Comparison of ENCODE assay signal across 13 cellular contexts in the genomic region with DNA sequence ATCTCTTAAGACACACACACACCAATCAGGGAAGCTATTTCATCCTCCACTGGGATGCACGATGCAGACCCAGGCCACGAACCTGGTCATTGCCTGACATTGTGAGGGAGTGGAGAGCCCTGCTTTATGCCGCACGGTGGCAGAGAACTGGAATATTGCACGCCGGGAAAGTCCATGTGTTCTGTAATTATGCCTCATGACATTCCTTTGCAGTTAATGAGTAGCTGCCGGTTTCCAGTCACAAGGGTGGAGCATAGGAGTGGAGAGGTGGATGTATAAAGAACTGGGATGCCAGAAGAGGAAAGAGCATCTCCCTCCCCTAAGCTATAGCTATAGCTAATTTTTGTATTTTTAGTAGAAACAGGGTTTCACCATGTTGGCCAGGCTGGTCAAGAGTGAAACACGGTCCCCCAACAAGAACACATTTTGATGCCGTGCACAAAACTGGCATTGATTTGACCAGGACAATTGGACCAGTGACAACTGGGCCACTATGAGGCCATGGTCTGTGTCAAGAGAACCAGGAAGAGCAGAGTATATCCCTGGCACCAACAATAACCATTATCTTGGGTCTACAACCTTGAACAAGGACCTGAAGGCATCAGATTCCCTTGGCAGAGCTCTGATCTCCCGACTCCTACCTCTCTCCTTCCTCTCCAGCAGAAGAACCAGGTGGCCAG. TPM values are rescaled to one million over a fixed set of nuclear protein-coding genes. Genes with fewer than 3 reads are reported as not detected.
DNase-seq lines count a peak whose midpoint lies in the region; ATAC-seq lines count a peak whose summit lies in the region.
"Had no signal": no experiment of that assay in that cellular context is flagged by ENCODE, and none has a peak within 500 bp of the region (broad histone marks: within the 10 kb centered on the region; RNA-seq: fewer than 3 reads in every experiment).

No MANE protein-coding gene starts in this region.

- ATAC-seq in effector memory CD8-positive, alpha-beta T cell (replicated peaks), result no peak
- no peak for ATAC-seq in memory B cell (ENCODE audit: low read depth)
- no peak for ATAC-seq in GM21619 (IDR thresholded peaks at IDR 0.05; ENCODE audit: unreplicated experiment)
- ATAC-seq: activated CD8-positive, alpha-beta T cell treated with anti-CD3 and anti-CD28 coated beads for 36 hours had no signal

- CTCF ChIA-PET in activated CD4-positive, alpha-beta T cell treated with anti-CD3 and anti-CD28 coated beads, Interleukin-2, amount 10 ng/mL, durations not matched to agents 7 days and 5 days (lab: Charles Lee), result interaction anchor here (0.5 to 7.4 kb wide), 10 partner anchors 9 to 608 kb away, joined by 3 to 48 read pairs (median 3); no protein-coding TSS in a partner anchor

- H3K9me3 Mint-ChIP-seq in activated CD4-positive, alpha-beta T cell treated with anti-CD3 and anti-CD28 coated beads, Interleukin-2, amount 10 ng/mL, durations not matched to agents 7 days and 5 days, result peaks cover 2% of the 10 kb centered on the region
- H3K9me3 Mint-ChIP-seq in effector memory CD8-positive, alpha-beta T cell, result no peaks in the 10 kb centered on the region
- no peaks in the 10 kb centered on the region for H3K9me3 Mint-ChIP-seq in memory B cell
- H3K9me3 Mint-ChIP-seq: activated CD8-positive, alpha-beta T cell treated with anti-CD3 and anti-CD28 coated beads for 36 hours had no signal

- no peaks in the 10 kb centered on the region for H3K9me3 ChIP-seq in SJCRH30 (replicated peaks)

- H3K4me3 Mint-ChIP-seq in activated CD4-positive, alpha-beta T cell treated with anti-CD3 and anti-CD28 coated beads, Interleukin-2, amount 10 ng/mL, durations not matched to agents 7 days and 5 days, result no peak overlapping the region
- peak overlapping the region; percentile 16 to 31 for H3K4me3 Mint-ChIP-seq in effector memory CD8-positive, alpha-beta T cell
- peak overlapping the region; percentile 1 for H3K4me3 Mint-ChIP-seq in memory B cell
- H3K4me3 Mint-ChIP-seq: activated CD8-positive, alpha-beta T cell treated with anti-CD3 and anti-CD28 coated beads for 36 hours had no signal

- H3K4me1 Mint-ChIP-seq in activated CD4-positive, alpha-beta T cell treated with anti-CD3 and anti-CD28 coated beads, Interleukin-2, amount 10 ng/mL, durations not matched to agents 7 days and 5 days, result peaks cover 40% of the 10 kb centered on the region
- peaks cover 62 to 80% of the 10 kb centered on the region in 2 donors for H3K4me1 Mint-ChIP-seq in effector memory CD8-positive, alpha-beta T cell (ENCODE audit: low read depth in 2 of 2)
- H3K4me1 Mint-ChIP-seq in memory B cell, result peaks cover 57% of the 10 kb centered on the region

- peak overlapping the region; percentile 54 for H3K27ac ChIP-seq in temporal lobe (ENCODE audit: low read depth, low read length)
- no peak overlapping the region for H3K27ac ChIP-seq in SJCRH30
- H3K27ac ChIP-seq: 22Rv1, epithelial cell of prostate had no signal

- no peaks in the 10 kb centered on the region for H3K27me3 ChIP-seq in SJCRH30

- peaks cover 7% of the 10 kb centered on the region for H3K36me3 Mint-ChIP-seq in activated CD4-positive, alpha-beta T cell treated with anti-CD3 and anti-CD28 coated beads, Interleukin-2, amount 10 ng/mL, durations not matched to agents 7 days and 5 days (ENCODE audit: low read depth)
- H3K36me3 Mint-ChIP-seq in effector memory CD8-positive, alpha-beta T cell (ENCODE audit: insufficient read depth), result peaks cover 19% of the 10 kb centered on the region
- peaks cover 8% of the 10 kb centered on the region for H3K36me3 Mint-ChIP-seq in memory B cell

- no peak overlapping the region for H3K4me3 ChIP-seq in SJCRH30

- no peak for DNase-seq in activated CD4-positive, alpha-beta T cell treated with anti-CD3 and anti-CD28 coated beads, Interleukin-2, amount 10 ng/mL, durations not matched to agents 7 days and 5 days
- DNase-seq in activated CD4-positive, alpha-beta T cell treated with anti-CD3 and anti-CD28 coated beads, Interleukin-2, amount 50 U/mL, for 48 hours, result no peak
- DNase-seq in effector memory CD8-positive, alpha-beta T cell, result no peak
- DNase-seq in memory B cell (ENCODE audit: low spot score in 2 of 2) (no peak), NCI-H446 (lab: John Stamatoyannopoulos, UW) (no peak), SJCRH30 (no peak)
- DNase-seq: activated CD8-positive, alpha-beta T cell treated with anti-CD3 and anti-CD28 coated beads for 36 hours; stimulated activated CD4-positive, alpha-beta T cell treated with anti-CD3 and anti-CD28 coated beads, Interleukin-4, amount 100 ng/mL, for 4 hours; SW 1271 had no signal

- H3K4me1 ChIP-seq in SJCRH30, result no peaks in the 10 kb centered on the region; the same call in 1 of the 2 replicates

- H3K36me3 ChIP-seq in SJCRH30, result no peaks in the 10 kb centered on the region

- peak overlapping the region; percentile 44 for H3K27ac Mint-ChIP-seq in activated CD4-positive, alpha-beta T cell treated with anti-CD3 and anti-CD28 coated beads, Interleukin-2, amount 10 ng/mL, durations not matched to agents 7 days and 5 days
- peak overlapping the region; percentile 71 to 77 for H3K27ac Mint-ChIP-seq in effector memory CD8-positive, alpha-beta T cell
- no peak overlapping the region for H3K27ac Mint-ChIP-seq in memory B cell
- H3K27ac Mint-ChIP-seq: activated CD8-positive, alpha-beta T cell treated with anti-CD3 and anti-CD28 coated beads for 36 hours had no signal

- H3K27me3 Mint-ChIP-seq in activated CD4-positive, alpha-beta T cell treated with anti-CD3 and anti-CD28 coated beads, Interleukin-2, amount 10 ng/mL, durations not matched to agents 7 days and 5 days, result no peaks in the 10 kb centered on the region
- no peaks in the 10 kb centered on the region for H3K27me3 Mint-ChIP-seq in effector memory CD8-positive, alpha-beta T cell
- no peaks in the 10 kb centered on the region for H3K27me3 Mint-ChIP-seq in memory B cell
- H3K27me3 Mint-ChIP-seq: activated CD8-positive, alpha-beta T cell treated with anti-CD3 and anti-CD28 coated beads for 36 hours had no signal

- POLR2A ChIA-PET in activated CD4-positive, alpha-beta T cell treated with anti-CD3 and anti-CD28 coated beads, Interleukin-2, amount 10 ng/mL, durations not matched to agents 7 days and 5 days (lab: Charles Lee), result no interaction called here

RNA-seq across cellular contexts. Expression of a gene that starts 51.4 kb away (rescaled TPM):
- 10 to 100 TPM; 33.8 to 38.2 TPM for total RNA-seq in activated CD4-positive, alpha-beta T cell treated with anti-CD3 and anti-CD28 coated beads, Interleukin-2, amount 10 ng/mL, durations not matched to agents 7 days and 5 days
- 68.8 TPM for total RNA-seq in temporal lobe
- total RNA-seq in SJCRH30 (2014; rRNA removed; shearing (Covaris generic)), result 8.1 and 8.5 TPM in 2 replicates
